34 cellular contexts compared by ENCODE assay signal in genomic region chr18:31410716-31411483, GRCh38. TPM values are rescaled to one million over a fixed set of nuclear protein-coding genes. Genes with fewer than 3 reads are reported as not detected.
"Had no signal": no experiment of that assay in that cellular context is flagged by ENCODE, and none has a peak within 500 bp of the region (broad histone marks: within the 10 kb centered on the region; RNA-seq: fewer than 3 reads in every experiment).

No MANE protein-coding gene starts in this region.

- H3K9me3 Mint-ChIP-seq: nephron had no signal

- H3K9me3 ChIP-seq: adrenal gland, ascending aorta, breast epithelium, colonic mucosa, esophagus muscularis mucosa, pancreas, psoas muscle, sigmoid colon, upper lobe of left lung had no signal

- H3K4me3 Mint-ChIP-seq: activated naive CD8-positive, alpha-beta T cell; activated T-cell treated with anti-CD3 and anti-CD28 coated beads, Interleukin-2, amount 50 U/mL, for 4 hours; effector memory CD8-positive, alpha-beta T cell; immature natural killer cell; nephron; stimulated activated naive B cell treated with anti-CD40 and anti-IgM and Interleukin-4, amounts not matched to agents 10 μg/mL and 1 μg/mL and 100 μg/mL, for 72 hours had no signal

- H3K27ac ChIP-seq: adrenal gland, ascending aorta, breast epithelium, colonic mucosa, dorsolateral prefrontal cortex, esophagus muscularis mucosa, hepatocyte, pancreas, psoas muscle, sigmoid colon, upper lobe of left lung, WERI-Rb-1 had no signal

- H3K36me3 ChIP-seq: adrenal gland, ascending aorta, breast epithelium, colonic mucosa, esophagus muscularis mucosa, pancreas, sigmoid colon, upper lobe of left lung, WERI-Rb-1 had no signal

- H3K4me2 ChIP-seq: hepatocyte, smooth muscle cell had no signal

- H3K4me1 Mint-ChIP-seq: immature natural killer cell; nephron; stimulated activated naive B cell treated with anti-CD40 and anti-IgM and Interleukin-4, amounts not matched to agents 10 μg/mL and 1 μg/mL and 100 μg/mL, for 72 hours had no signal

- FAIRE-seq: frontal cortex, pancreas, TTC549 had no signal

- H3K79me2 ChIP-seq: hepatocyte had no signal

- ATAC-seq: activated T-cell treated with anti-CD3 and anti-CD28 coated beads, Interleukin-2, amount 50 U/mL, for 4 hours; effector memory CD8-positive, alpha-beta T cell; pancreas; psoas muscle; stimulated activated naive B cell treated with anti-CD40 and anti-IgM and Interleukin-4, amounts not matched to agents 10 μg/mL and 1 μg/mL and 100 μg/mL, for 72 hours had no signal

- H3K27me3 ChIP-seq: adrenal gland, ascending aorta, breast epithelium, colonic mucosa, hepatocyte, pancreas, sigmoid colon, upper lobe of left lung had no signal

- H3K4me1 ChIP-seq: adrenal gland, ascending aorta, breast epithelium, colonic mucosa, esophagus muscularis mucosa, pancreas, psoas muscle, sigmoid colon, upper lobe of left lung had no signal

- DNase-seq: activated CD4-positive, alpha-beta T cell treated with anti-CD3 and anti-CD28 coated beads, Interleukin-2, amount 50 U/mL, for 48 hours; activated CD8-positive, alpha-beta memory T cell treated with anti-CD3 and anti-CD28 coated beads, Interleukin-2, amount 50 U/mL, for 48 hours; activated naive CD4-positive, alpha-beta T cell; activated T-cell treated with anti-CD3 and anti-CD28 coated beads, Interleukin-2, amount 50 U/mL, for 4 hours; adrenal gland; colonic mucosa; dorsolateral prefrontal cortex; effector memory CD8-positive, alpha-beta T cell; glutamatergic neuron; immature natural killer cell; psoas muscle; sigmoid colon; stimulated activated CD4-positive, alpha-beta T cell treated with anti-CD3 and anti-CD28 coated beads, Interleukin-2, amount 100 ng/mL, for 48 hours; stimulated activated CD8-positive, alpha-beta memory T cell treated with anti-CD3 and anti-CD28 coated beads, Interleukin-4, amount 100 ng/mL, for 48 hours; stimulated activated naive B cell treated with anti-CD40 and anti-IgM and Interleukin-4, amounts not matched to agents 10 μg/mL and 1 μg/mL and 100 μg/mL, for 72 hours; T-helper 1 cell; WERI-Rb-1 had no signal

- H3K27me3 Mint-ChIP-seq: activated naive CD8-positive, alpha-beta T cell; effector memory CD8-positive, alpha-beta T cell had no signal

- H3K4me3 ChIP-seq: adrenal gland, ascending aorta, breast epithelium, colonic mucosa, esophagus muscularis mucosa, hepatocyte, pancreas, psoas muscle, sigmoid colon, smooth muscle cell, upper lobe of left lung had no signal

- H3K36me3 Mint-ChIP-seq: activated naive CD8-positive, alpha-beta T cell; immature natural killer cell; stimulated activated naive B cell treated with anti-CD40 and anti-IgM and Interleukin-4, amounts not matched to agents 10 μg/mL and 1 μg/mL and 100 μg/mL, for 72 hours had no signal

- H3K27ac Mint-ChIP-seq: activated naive CD8-positive, alpha-beta T cell; activated T-helper 2 cell treated with anti-CD3 and anti-CD28 coated beads, Interferon-gamma antibody, Interleukin-2, Interleukin-4, amounts not matched to agents 10 μg/mL and 5 μg/mL and 100 μg/mL, durations not matched to agents 14 hours and 24 hours and 36 hours; effector memory CD8-positive, alpha-beta T cell; immature natural killer cell; nephron; stimulated activated naive B cell treated with anti-CD40 and anti-IgM and Interleukin-4, amounts not matched to agents 10 μg/mL and 1 μg/mL and 100 μg/mL, for 72 hours had no signal

- H2AFZ ChIP-seq: hepatocyte had no signal

RNA-seq across cellular contexts. Expression of gene DSG4, which starts 34.3 kb away (rescaled TPM):
- total RNA-seq: activated CD8-positive, alpha-beta memory T cell treated with anti-CD3 and anti-CD28 coated beads for 36 hours; activated T-cell treated with anti-CD3 and anti-CD28 coated beads, Interleukin-2, amount 50 U/mL, for 4 hours; activated T-helper 2 cell treated with anti-CD3 and anti-CD28 coated beads, Interferon-gamma antibody, Interleukin-2, Interleukin-4, amounts not matched to agents 10 μg/mL and 5 μg/mL and 100 μg/mL, durations not matched to agents 14 hours and 24 hours and 36 hours; adrenal gland; ascending aorta; breast epithelium; dorsolateral prefrontal cortex; esophagus muscularis mucosa; mononuclear cell; myocyte; pancreas; psoas muscle; sigmoid colon; temporal lobe; upper lobe of left lung had no signal
- polyA plus RNA-seq: adrenal gland, immature natural killer cell, liver, pancreas, psoas muscle, smooth muscle cell had no signal

RNA-seq across cellular contexts. Expression of gene DSG3, which starts 36.6 kb away (rescaled TPM):
- total RNA-seq: activated CD8-positive, alpha-beta memory T cell treated with anti-CD3 and anti-CD28 coated beads for 36 hours; activated T-cell treated with anti-CD3 and anti-CD28 coated beads, Interleukin-2, amount 50 U/mL, for 4 hours; activated T-helper 2 cell treated with anti-CD3 and anti-CD28 coated beads, Interferon-gamma antibody, Interleukin-2, Interleukin-4, amounts not matched to agents 10 μg/mL and 5 μg/mL and 100 μg/mL, durations not matched to agents 14 hours and 24 hours and 36 hours; ascending aorta; liver; mononuclear cell; myocyte; pancreas; sigmoid colon; upper lobe of left lung had no signal
- polyA plus RNA-seq: hepatocyte, immature natural killer cell, liver had no signal
